Comparison of ENCODE assay signal across 8 cellular contexts in genomic region chr6:40845588-40845987, GRCh38.
DNase-seq lines count a peak whose midpoint lies in the region; ATAC-seq, FAIRE-seq and TF ChIP-seq lines count a peak whose summit lies in the region.

No MANE protein-coding gene starts in this region.

- H3K27me3 ChIP-seq in H7 (ENCODE audit: control insufficient read depth, insufficient read depth, low read length), result no peaks in the 10 kb centered on the region; the same call in 1 of the 2 replicates
- peaks cover 18% of the 10 kb centered on the region for H3K27me3 ChIP-seq in RWPE2 (ENCODE audit: insufficient read depth, poor library complexity, severe bottlenecking)

- H3K36me3 Mint-ChIP-seq in neural crest cell (ENCODE audit: low read depth), result no peaks in the 10 kb centered on the region

- no peaks in the 10 kb centered on the region for H3K9me3 ChIP-seq in RWPE2 (ENCODE audit: severe bottlenecking)

- peak; percentile 49 for TF ChIP-seq CTCF in RWPE2 (IDR thresholded peaks at IDR 0.05; ENCODE audit: poor library complexity, severe bottlenecking)
- TF ChIP-seq CTCF in epithelial cell of esophagus (IDR thresholded peaks at IDR 0.05; ENCODE audit: insufficient read depth, low read depth, low read length, missing control alignments), result peak; percentile 66
- TF ChIP-seq CTCF in neural crest cell (conservative IDR thresholded peaks at IDR 0.05), result peak; percentile 71

- no peak for TF ChIP-seq POLR2A in GM12892 (IDR thresholded peaks at IDR 0.05; ENCODE audit: low read depth, low read length)

- H3K4me3 Mint-ChIP-seq in neural crest cell, result no peak overlapping the region

- H3K4me1 ChIP-seq in RWPE2 (ENCODE audit: insufficient read depth, poor library complexity, severe bottlenecking), result no peaks in the 10 kb centered on the region

- H3K4me1 Mint-ChIP-seq in neural crest cell, result no peaks in the 10 kb centered on the region

- ATAC-seq in RWPE2 (ENCODE audit: low read depth) (peak; percentile 53; the same call in 1 of the 3 replicates), HG02938 (IDR thresholded peaks at IDR 0.05; ENCODE audit: unreplicated experiment) (no peak)

- FAIRE-seq in GM12892 (lab: Jason Lieb, UNC), result no peak

- no peak overlapping the region for H3K4me3 ChIP-seq in H7 (ENCODE audit: insufficient read depth, low read depth, low read length)
- no peak overlapping the region for H3K4me3 ChIP-seq in RWPE2 (ENCODE audit: severe bottlenecking)
- H3K4me3 ChIP-seq in epithelial cell of esophagus (ENCODE audit: low read length), result no peak overlapping the region

- peak overlapping the region; percentile 31 for H3K27ac Mint-ChIP-seq in neural crest cell (ENCODE audit: unreplicated experiment)

- no peaks in the 10 kb centered on the region for H3K9me3 Mint-ChIP-seq in neural crest cell

- H3K36me3 ChIP-seq in H7 (replicated peaks; ENCODE audit: control insufficient read depth, insufficient read depth, low read length), result no peaks in the 10 kb centered on the region
- H3K36me3 ChIP-seq in RWPE2 (ENCODE audit: low read depth), result no peaks in the 10 kb centered on the region

- H3K27ac ChIP-seq in RWPE2 (ENCODE audit: poor library complexity, severe bottlenecking), result no peak overlapping the region

- DNase-seq in COLO829 (ENCODE audit: low spot score) (peak; percentile 57), H7 (peak; percentile 48), RWPE2 (ENCODE audit: low spot score) (no peak), epithelial cell of esophagus (ENCODE audit: low read depth) (peak; percentile 57), neural crest cell (ENCODE audit: low read depth, low spot score) (peak; percentile 57), activated gamma-delta T cell (lab: John Stamatoyannopoulos, UW) (no peak), GM12892 (ENCODE audit: insufficient read length) (no peak)

- peaks cover 5% of the 10 kb centered on the region for H3K27me3 Mint-ChIP-seq in neural crest cell (ENCODE audit: low read depth)

Comparison
In these comparisons a context has a peak if more than half of its experiments do, and no peak if none do; other contexts are left out.
1. DNase-seq: peak in COLO829 (single experiment), H7 (single experiment), epithelial cell of esophagus (single experiment) and neural crest cell (single experiment); none in RWPE2 (single experiment), activated gamma-delta T cell (single experiment) and GM12892 (single experiment).
2. Peak in every context shown above with its lines, with median percentiles within 50 percentile points of each other: CTCF ChIP-seq.